ENCODE assay signal across 8 cellular contexts in genomic region chr7:149837620-149838223, GRCh38. TPM values are rescaled to one million over a fixed set of nuclear protein-coding genes. Genes with fewer than 3 reads are reported as not detected.
A peak's percentile ranks its signal among the peaks of the same experiment; 100 is the strongest.
DNase-seq lines count a peak whose midpoint lies in the region; ATAC-seq and TF ChIP-seq lines count a peak whose summit lies in the region.

No MANE protein-coding gene starts in this region.

- H3K36me3 Mint-ChIP-seq in activated naive CD8-positive, alpha-beta T cell treated with anti-CD3 and anti-CD28 coated beads, Interleukin-2, amount 10 ng/mL, durations not matched to agents 7 days and 5 days, result peaks cover 7% of the 10 kb centered on the region
- H3K36me3 Mint-ChIP-seq in type B pancreatic cell, result no peaks in the 10 kb centered on the region

- no peaks in the 10 kb centered on the region for H3K36me3 ChIP-seq in muscle layer of colon (ENCODE audit: insufficient read depth, low read length)

- POLR2A ChIA-PET in activated naive CD8-positive, alpha-beta T cell treated with anti-CD3 and anti-CD28 coated beads, Interleukin-2, amount 10 ng/mL, durations not matched to agents 7 days and 5 days (lab: Charles Lee), result interaction anchor here (0.7 to 2.9 kb wide), 8 partner anchors 12 to 46 kb away, joined by 3 to 42 read pairs (median 7); no protein-coding TSS in a partner anchor

- H3K9me3 ChIP-seq in right cardiac atrium (ENCODE audit: control insufficient read depth, low read length) (no peaks in the 10 kb centered on the region), muscle layer of colon (ENCODE audit: low read length) (no peaks in the 10 kb centered on the region)

- H3K4me1 ChIP-seq in right cardiac atrium (ENCODE audit: control insufficient read depth, insufficient read depth, low read length) (peaks cover 3% of the 10 kb centered on the region), muscle layer of colon (ENCODE audit: insufficient read depth, low read length) (peaks cover 15% of the 10 kb centered on the region)

- no peak for TF ChIP-seq CTCF in type B pancreatic cell (conservative IDR thresholded peaks at IDR 0.05)

- H3K27ac Mint-ChIP-seq in activated naive CD8-positive, alpha-beta T cell treated with anti-CD3 and anti-CD28 coated beads, Interleukin-2, amount 10 ng/mL, durations not matched to agents 7 days and 5 days, result no peak overlapping the region
- peak overlapping the region; percentile 83 for H3K27ac Mint-ChIP-seq in type B pancreatic cell

- peaks cover 10% of the 10 kb centered on the region for H3K27me3 Mint-ChIP-seq in activated naive CD8-positive, alpha-beta T cell treated with anti-CD3 and anti-CD28 coated beads, Interleukin-2, amount 10 ng/mL, durations not matched to agents 7 days and 5 days
- H3K27me3 Mint-ChIP-seq in type B pancreatic cell, result peaks cover 16% of the 10 kb centered on the region

- no peaks in the 10 kb centered on the region for H3K27me3 ChIP-seq in right cardiac atrium (ENCODE audit: control insufficient read depth, insufficient read depth)
- no peaks in the 10 kb centered on the region for H3K27me3 ChIP-seq in muscle layer of colon (ENCODE audit: control insufficient read depth in 1 of 2, insufficient read depth in 2 of 2, low read length in 2 of 2)

- ATAC-seq in right cardiac atrium (no peak), Right ventricle myocardium superior (ENCODE audit: poor library complexity) (no peak)
- no peak for ATAC-seq in activated naive CD8-positive, alpha-beta T cell treated with anti-CD3 and anti-CD28 coated beads, Interleukin-2, amount 10 ng/mL, durations not matched to agents 7 days and 5 days (ENCODE audit: low read depth)

- intact Hi-C loops in right cardiac atrium (cut with DNase I), result no loop called here
- intact Hi-C loops in Right ventricle myocardium superior (cut with DNase I), result loop anchor here (5.0 kb wide), 1 partner anchor 35 kb away; the partner anchor contains the start of gene ATP6V0E2

- no peaks in the 10 kb centered on the region for H3K9me3 Mint-ChIP-seq in activated naive CD8-positive, alpha-beta T cell treated with anti-CD3 and anti-CD28 coated beads, Interleukin-2, amount 10 ng/mL, durations not matched to agents 7 days and 5 days
- no peaks in the 10 kb centered on the region for H3K9me3 Mint-ChIP-seq in type B pancreatic cell

- H3K4me3 ChIP-seq in right cardiac atrium (ENCODE audit: low read length) (no peak overlapping the region), muscle layer of colon (ENCODE audit: low read depth in 1 of 2, low read length in 2 of 2) (no peak overlapping the region)

- WGBS in right cardiac atrium, result 32% methylated on average over 17 of the region's 17 CpGs

- DNase-seq in right cardiac atrium (peak in 1 of 3 donors; percentile 3), Right ventricle myocardium superior (no peak), type B pancreatic cell (ENCODE audit: extremely low spot score, unreplicated experiment) (no peak), NCI-H1694 treated with DMSO at 0.1 percent for 48 hours (lab: John Stamatoyannopoulos, UW) (no peak), kidney tubule cell (ENCODE audit: low spot score) (no peak), germinal center (ENCODE audit: low spot score) (no peak)
- DNase-seq in activated naive CD8-positive, alpha-beta T cell treated with anti-CD3 and anti-CD28 coated beads, Interleukin-2, amount 10 ng/mL, durations not matched to agents 7 days and 5 days, result no peak

- H3K9ac ChIP-seq in muscle layer of colon (ENCODE audit: low read length), result no peak overlapping the region

- H3K4me3 Mint-ChIP-seq in activated naive CD8-positive, alpha-beta T cell treated with anti-CD3 and anti-CD28 coated beads, Interleukin-2, amount 10 ng/mL, durations not matched to agents 7 days and 5 days, result peak overlapping the region; percentile 88
- peak overlapping the region; percentile 90 for H3K4me3 Mint-ChIP-seq in type B pancreatic cell

- H3K4me1 Mint-ChIP-seq in activated naive CD8-positive, alpha-beta T cell treated with anti-CD3 and anti-CD28 coated beads, Interleukin-2, amount 10 ng/mL, durations not matched to agents 7 days and 5 days, result peaks cover 22% of the 10 kb centered on the region
- H3K4me1 Mint-ChIP-seq in type B pancreatic cell (ENCODE audit: unreplicated experiment), result peaks cover 17% of the 10 kb centered on the region

- peak overlapping the region; percentile 10 for H3K27ac ChIP-seq in right cardiac atrium (ENCODE audit: low read length)
- peak overlapping the region; percentile 38 for H3K27ac ChIP-seq in muscle layer of colon (ENCODE audit: low read depth, low read length)

RNA-seq across cellular contexts. Expression of gene ZNF862, which starts 0.5 kb away (rescaled TPM):
- total RNA-seq in right cardiac atrium (10 to 100 TPM in 3 of 4 donors, 1 to 10 TPM in 1; 9.0 to 15.9 (median 14.2) TPM), Right ventricle myocardium superior (12.2 TPM), type B pancreatic cell (ENCODE audit: low replicate concordance) (21.2 and 23.9 TPM in 2 replicates)
- 7.8 TPM for polyA plus RNA-seq in right cardiac atrium
- total RNA-seq in activated naive CD8-positive, alpha-beta T cell treated with anti-CD3 and anti-CD28 coated beads, Interleukin-2, amount 10 ng/mL, durations not matched to agents 7 days and 5 days, result 10 to 100 TPM; 44.1 to 45.6 TPM

RNA-seq across cellular contexts. Expression of gene ATP6V0E2, which starts 36.0 kb away (rescaled TPM):
- total RNA-seq in right cardiac atrium, result 100 to 1,000 TPM in 1 of 4 donors, 10 to 100 TPM in 3; 53.0 to 113 (median 79.0) TPM
- 66.5 TPM for polyA plus RNA-seq in right cardiac atrium
- 121 TPM for total RNA-seq in Right ventricle myocardium superior
- 10 to 100 TPM; 74.0 to 81.2 TPM for total RNA-seq in activated naive CD8-positive, alpha-beta T cell treated with anti-CD3 and anti-CD28 coated beads, Interleukin-2, amount 10 ng/mL, durations not matched to agents 7 days and 5 days
- total RNA-seq in type B pancreatic cell (ENCODE audit: low replicate concordance), result 36.8 and 53.6 TPM in 2 replicates
